ENCODE assay signal across 5 cellular contexts in genomic region chr2:85992053-85992452, GRCh38.
DNase-seq lines count a peak whose midpoint lies in the region; ATAC-seq, FAIRE-seq and TF ChIP-seq lines count a peak whose summit lies in the region.
"Not testable (repeated sequence)": the region's sequence is repeated elsewhere in the genome, so short reads cannot be mapped to it uniquely, and the experiment has no call there.

No MANE protein-coding gene starts in this region.

- POLR2A ChIA-PET in K562 (lab: Yijun Ruan, JAX): not testable (repeated sequence)

- TF ChIP-seq EP300 in K562 (IDR thresholded peaks at IDR 0.05; ENCODE audit: low read length); esophagus muscularis mucosa (IDR thresholded peaks at IDR 0.05): not testable (repeated sequence)

- H3K4me3 ChIP-seq in KMS-11 (IDR thresholded peaks at IDR 0.05; ENCODE audit: insufficient read depth, low read depth, low read length): peak overlapping the region; percentile 4
- not testable (repeated sequence) for H3K4me3 ChIP-seq in K562, esophagus muscularis mucosa, lung, gastrocnemius medialis

- H4K20me1 ChIP-seq in KMS-11 (ENCODE audit: insufficient read depth); K562 (replicated peaks; ENCODE audit: control insufficient read depth, insufficient read depth, low read length): not testable (repeated sequence)

- H3K9me1 ChIP-seq in K562 (ENCODE audit: control insufficient read depth, insufficient read depth, low read length): not testable (repeated sequence)

- BruUV-seq in K562 (replicated peaks; lab: Mats Ljungman, UMichigan): not testable (repeated sequence)

- CTCF ChIA-PET in K562 (lab: Yijun Ruan, JAX; ENCODE audit: low intra/inter-chr PET ratio): not testable (repeated sequence)

- H3K79me2 ChIP-seq in KMS-11 (ENCODE audit: insufficient read depth, low read depth); K562 (ENCODE audit: control insufficient read depth, insufficient read depth, low read length): not testable (repeated sequence)

- H3K4me1 ChIP-seq in KMS-11 (ENCODE audit: low read depth, poor library complexity, severe bottlenecking): peaks cover 84% of the 10 kb centered on the region
- peaks cover 57 to 72% of the 10 kb centered on the region in 2 experiments for H3K4me1 ChIP-seq in K562 (replicated peaks in 1 of 2; ENCODE audit: control insufficient read depth in 2 of 2, insufficient read depth in 2 of 2, low read length in 2 of 2)
- H3K4me1 ChIP-seq in esophagus muscularis mucosa: peaks cover 29 to 58% (median 55%) of the 10 kb centered on the region in 4 donors
- H3K4me1 ChIP-seq in lung (ENCODE audit: control insufficient read depth in 2 of 2, insufficient read depth in 2 of 2, low read length in 2 of 2): peaks cover 0 to 14% of the 10 kb centered on the region in 2 donors
- H3K4me1 ChIP-seq in gastrocnemius medialis: peaks cover 37 to 65% of the 10 kb centered on the region in 2 donors

- not testable (repeated sequence) for H3K9me3 ChIP-seq in K562 (replicated peaks; ENCODE audit: control insufficient read depth, insufficient read depth, low read depth, low read length); esophagus muscularis mucosa; lung (ENCODE audit: control insufficient read depth in 2 of 2, insufficient read depth in 1 of 2, low read length in 1 of 2); gastrocnemius medialis

- not testable (repeated sequence) for TF ChIP-seq CTCF in KMS-11 (conservative IDR thresholded peaks at IDR 0.05; ENCODE audit: low read depth, low read length); K562 (IDR thresholded peaks at IDR 0.05 in 2 of 3, conservative IDR thresholded peaks at IDR 0.05 in 1 of 3; ENCODE audit: insufficient read depth in 2 of 3, low read depth in 1 of 3, low read length in 3 of 3); esophagus muscularis mucosa (IDR thresholded peaks at IDR 0.05); lung (IDR thresholded peaks at IDR 0.05; ENCODE audit: control extremely low read depth, extremely low read depth); gastrocnemius medialis (IDR thresholded peaks at IDR 0.05 in 4 of 5, conservative IDR thresholded peaks at IDR 0.05 in 1 of 5)

- 94% methylated on average over 9 of the region's 9 CpGs for WGBS in K562 (ENCODE audit: insufficient coverage, low coverage, missing lambda C conversion rate)
- 96% methylated on average over 9 of the region's 9 CpGs for WGBS in esophagus muscularis mucosa
- WGBS in lung, 2 donors: 98 to 99% methylated on average over 9 of the region's 9 CpGs

- DNase-seq in K562 (ENCODE audit: extremely low read depth in 1 of 4, low spot score in 3 of 4): not testable (repeated sequence)
- DNase-seq in esophagus muscularis mucosa (ENCODE audit: extremely low spot score): peak; percentile 75
- peak; percentile 17 for DNase-seq in lung (ENCODE audit: low spot score)
- DNase-seq in gastrocnemius medialis: peak in 1 of 2 donors; percentile 6

- H3K4me2 ChIP-seq in KMS-11; K562 (ENCODE audit: insufficient read depth, low read length): not testable (repeated sequence)

- not testable (repeated sequence) for TF ChIP-seq RAD21 in K562 (CRISPR knock-in tag; conservative IDR thresholded peaks at IDR 0.05 in 1 of 2, IDR thresholded peaks at IDR 0.05 in 1 of 2)

- TF ChIP-seq POLR2A in K562 (conservative IDR thresholded peaks at IDR 0.05); esophagus muscularis mucosa (IDR thresholded peaks at IDR 0.05; ENCODE audit: low read depth); gastrocnemius medialis (IDR thresholded peaks at IDR 0.05): not testable (repeated sequence)

- not testable (repeated sequence) for H3K27ac ChIP-seq in KMS-11; K562 (ENCODE audit: extremely low read depth, low read depth, low read length); esophagus muscularis mucosa (replicated peaks in 1 of 4); lung (ENCODE audit: low read depth in 1 of 2, low read length in 1 of 2)
- peak overlapping the region in 3 of 4 donors; percentile 23 to 87 (median 72) for H3K27ac ChIP-seq in gastrocnemius medialis

- H3K27me3 ChIP-seq in KMS-11 (ENCODE audit: insufficient read depth, low read depth); K562 (ENCODE audit: control insufficient read depth in 2 of 2, insufficient read depth in 2 of 2, low read length in 2 of 2); esophagus muscularis mucosa; lung (ENCODE audit: control insufficient read depth, insufficient read depth); gastrocnemius medialis: not testable (repeated sequence)

- in situ Hi-C loops in K562 (cut with MboI); gastrocnemius medialis (cut with MboI; ENCODE audit: low sequenced_read_pairs in 4 of 4): not testable (repeated sequence)

- H2AFZ ChIP-seq in KMS-11 (ENCODE audit: low read depth); K562 (ENCODE audit: low read depth, low read length): not testable (repeated sequence)

- intact Hi-C loops in K562 (cut with micrococcal nuclease): loop anchor here (10.0 kb wide), 1 partner anchor 107 kb away; the partner anchor contains the start of gene ST3GAL5
- intact Hi-C loops in esophagus muscularis mucosa (cut with DNase I): not testable (repeated sequence)
- intact Hi-C loops in gastrocnemius medialis (cut with DNase I; ENCODE audit: low total_unique reads): loop anchor here (5.0 kb wide), 1 partner anchor 45 kb away; no protein-coding TSS in a partner anchor

- FAIRE-seq in K562 (lab: Jason Lieb, UNC): not testable (repeated sequence)

- not testable (repeated sequence) for ATAC-seq in K562; lung (ENCODE audit: insufficient read depth, low FRiP score); gastrocnemius medialis

- not testable (repeated sequence) for H3K9ac ChIP-seq in KMS-11; K562 (ENCODE audit: insufficient read depth in 1 of 2, low read depth in 2 of 2, low read length in 2 of 2)

- H3K36me3 ChIP-seq in KMS-11 (ENCODE audit: insufficient read depth); K562 (ENCODE audit: control insufficient read depth, insufficient read depth, low read length); esophagus muscularis mucosa; lung (ENCODE audit: control insufficient read depth in 2 of 2, insufficient read depth in 2 of 2, low read length in 2 of 2); gastrocnemius medialis: not testable (repeated sequence)

TF ChIP-seq in K562, 482 proteins besides CTCF, POLR2A, EP300 and RAD21:
- 0 out of 2 replicates have a peak, but pooled peaks have one; percentile 33 for TF ChIP-seq ZEB2 (IDR thresholded peaks at IDR 0.05)
- TF ChIP-seq ZNF41 (CRISPR knock-in tag; conservative IDR thresholded peaks at IDR 0.05): peak; percentile 78; the same call in 1 of the 2 replicates
- TF ChIP-seq ATF3 (IDR thresholded peaks at IDR 0.05): peak; percentile 65
- not testable (repeated sequence) for TF ChIP-seq ATF3 (CRISPR knock-in tag; conservative IDR thresholded peaks at IDR 0.05)
